Comparison of ENCODE assay signal across 8 cellular contexts in the genomic region with DNA sequence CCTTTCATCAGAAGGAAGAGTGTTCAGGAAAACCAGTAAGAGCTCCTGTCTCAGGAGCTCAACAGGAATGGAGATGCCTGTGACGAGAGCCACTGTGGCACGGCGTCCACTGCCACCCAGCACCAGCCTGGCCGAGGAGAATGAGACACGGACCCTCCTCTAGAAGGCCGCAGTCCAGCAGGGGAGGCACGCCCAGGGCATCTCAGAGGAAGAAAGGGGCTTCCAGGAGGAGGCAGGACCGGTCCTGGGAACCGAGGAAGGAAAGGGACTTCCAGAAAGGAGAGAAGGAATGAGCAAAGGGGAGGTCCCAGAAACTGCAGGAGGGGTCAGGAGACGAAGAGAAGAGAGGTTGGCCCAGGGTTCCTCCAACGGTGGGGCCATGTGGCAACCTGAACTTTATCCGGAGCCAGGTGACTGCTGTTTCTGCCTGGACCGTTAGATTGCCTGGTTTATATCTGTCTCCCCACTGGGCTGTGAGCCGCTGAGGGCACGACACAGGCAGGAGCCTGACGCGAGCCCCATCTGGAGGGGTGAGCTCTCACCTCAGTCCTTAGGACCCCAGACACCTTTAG. TPM values are rescaled to one million over a fixed set of nuclear protein-coding genes. Genes with fewer than 3 reads are reported as not detected.
A peak's percentile ranks its signal among the peaks of the same experiment; 100 is the strongest.
DNase-seq lines count a peak whose midpoint lies in the region; ATAC-seq and TF ChIP-seq lines count a peak whose summit lies in the region.

No MANE protein-coding gene starts in this region.

- no peak overlapping the region for H3K27ac Mint-ChIP-seq in activated T-cell treated with anti-CD3 and anti-CD28 coated beads, Interleukin-2, amount 50 U/mL, for 24 hours

- H3K36me3 ChIP-seq in right atrium auricular region = no peaks in the 10 kb centered on the region
- no peaks in the 10 kb centered on the region for H3K36me3 ChIP-seq in thoracic aorta

- peaks cover 0 to 14% of the 10 kb centered on the region in 2 donors for H3K4me1 ChIP-seq in right atrium auricular region
- H3K4me1 ChIP-seq in thoracic aorta (ENCODE audit: control insufficient read depth in 1 of 2, low read depth in 2 of 2) = peaks cover 4 to 12% of the 10 kb centered on the region in 2 donors

- peak overlapping the region; percentile 15 to 52 for H3K4me3 ChIP-seq in right atrium auricular region
- peak overlapping the region; percentile 71 for H3K4me3 ChIP-seq in thoracic aorta

- H3K4me1 Mint-ChIP-seq in activated T-cell treated with anti-CD3 and anti-CD28 coated beads, Interleukin-2, amount 50 U/mL, for 24 hours (ENCODE audit: low read depth) = peaks cover 28% of the 10 kb centered on the region

- no peaks in the 10 kb centered on the region for H3K9me3 Mint-ChIP-seq in activated T-cell treated with anti-CD3 and anti-CD28 coated beads, Interleukin-2, amount 50 U/mL, for 24 hours

- no peaks in the 10 kb centered on the region for H3K27me3 ChIP-seq in right atrium auricular region
- no peaks in the 10 kb centered on the region for H3K27me3 ChIP-seq in thoracic aorta (replicated peaks; ENCODE audit: insufficient read depth)

- no peaks in the 10 kb centered on the region for H3K36me3 Mint-ChIP-seq in activated T-cell treated with anti-CD3 and anti-CD28 coated beads, Interleukin-2, amount 50 U/mL, for 24 hours (ENCODE audit: low read depth)

- ATAC-seq in GM18909 (IDR thresholded peaks at IDR 0.05; ENCODE audit: poor library complexity, unreplicated experiment) = peak; percentile 21
- ATAC-seq in HG02973 (IDR thresholded peaks at IDR 0.05; ENCODE audit: unreplicated experiment) = peak; percentile 14
- no peak for ATAC-seq in thoracic aorta (ENCODE audit: insufficient number of reproducible peaks, low FRiP score, low read depth)
- no peak for ATAC-seq in HG02970 (IDR thresholded peaks at IDR 0.05; ENCODE audit: low FRiP score, unreplicated experiment)

- H3K27ac ChIP-seq in right atrium auricular region = no peak overlapping the region
- no peak overlapping the region for H3K27ac ChIP-seq in thoracic aorta

- DNase-seq in activated T-cell treated with anti-CD3 and anti-CD28 coated beads, Interleukin-2, amount 50 U/mL, for 24 hours = peak; percentile 57
- DNase-seq in right atrium auricular region (ENCODE audit: low spot score) = no peak
- no peak for DNase-seq in thoracic aorta (ENCODE audit: low spot score)
- no peak for DNase-seq in HuH-7 (ENCODE audit: low spot score)
- DNase-seq in HPDE6-E6E7 (ENCODE audit: extremely low spot score) = no peak

- H3K4me3 Mint-ChIP-seq in activated T-cell treated with anti-CD3 and anti-CD28 coated beads, Interleukin-2, amount 50 U/mL, for 24 hours = no peak overlapping the region

- TF ChIP-seq CTCF in right atrium auricular region (IDR thresholded peaks at IDR 0.05) (no peak), thoracic aorta (IDR thresholded peaks at IDR 0.05) (no peak)

- H3K9me3 ChIP-seq in right atrium auricular region = no peaks in the 10 kb centered on the region
- H3K9me3 ChIP-seq in thoracic aorta = no peaks in the 10 kb centered on the region

- no peaks in the 10 kb centered on the region for H3K27me3 Mint-ChIP-seq in activated T-cell treated with anti-CD3 and anti-CD28 coated beads, Interleukin-2, amount 50 U/mL, for 24 hours

RNA-seq across cellular contexts. Expression of a gene that starts 26.8 kb away (rescaled TPM):
- total RNA-seq in right atrium auricular region = 1 to 10 TPM in 1 of 2 donors, under 1 TPM in 1; 0.51 to 1.3 TPM
- 1 to 10 TPM; 2.4 to 3.0 TPM for total RNA-seq in thoracic aorta

Comparison
In these comparisons a context has a peak if more than half of its experiments do, and no peak if none do; other contexts are left out.
1. ATAC-seq: peak in GM18909 (single experiment) and HG02973 (single experiment); none in thoracic aorta (single experiment) and HG02970 (single experiment).